Comparison of ENCODE assay signal across 8 cellular contexts in genomic region chr1:227437495-227438008, GRCh38.
A peak's percentile ranks its signal among the peaks of the same experiment; 100 is the strongest.
DNase-seq lines count a peak whose midpoint lies in the region; ATAC-seq and TF ChIP-seq lines count a peak whose summit lies in the region.

No MANE protein-coding gene starts in this region.

- no peak overlapping the region for H3K27ac Mint-ChIP-seq in activated CD8-positive, alpha-beta memory T cell treated with anti-CD3 and anti-CD28 coated beads, Interleukin-2, amount 10 ng/mL, durations not matched to agents 7 days and 5 days

- H3K9me3 ChIP-seq in Karpas-422 (ENCODE audit: low read length) = no peaks in the 10 kb centered on the region

- no peak overlapping the region for H3K9ac ChIP-seq in Karpas-422 (ENCODE audit: low read length)

- TF ChIP-seq CTCF in fibroblast of villous mesenchyme (IDR thresholded peaks at IDR 0.05; ENCODE audit: insufficient read depth, low read depth, low read length) = peak; percentile 40

- no peaks in the 10 kb centered on the region for H4K20me1 ChIP-seq in Karpas-422 (ENCODE audit: insufficient read depth, low read depth, low read length)

- H3K27me3 ChIP-seq in Karpas-422 (ENCODE audit: low read length) = no peaks in the 10 kb centered on the region

- H3K27me3 Mint-ChIP-seq in activated CD8-positive, alpha-beta memory T cell treated with anti-CD3 and anti-CD28 coated beads, Interleukin-2, amount 10 ng/mL, durations not matched to agents 7 days and 5 days = peaks cover 41% of the 10 kb centered on the region

- H3K79me2 ChIP-seq in Karpas-422 (ENCODE audit: low read length) = no peaks in the 10 kb centered on the region

- H3K36me3 Mint-ChIP-seq in activated CD8-positive, alpha-beta memory T cell treated with anti-CD3 and anti-CD28 coated beads, Interleukin-2, amount 10 ng/mL, durations not matched to agents 7 days and 5 days = no peaks in the 10 kb centered on the region

- no peaks in the 10 kb centered on the region for H3K4me1 Mint-ChIP-seq in activated CD8-positive, alpha-beta memory T cell treated with anti-CD3 and anti-CD28 coated beads, Interleukin-2, amount 10 ng/mL, durations not matched to agents 7 days and 5 days

- no peaks in the 10 kb centered on the region for H3K9me3 Mint-ChIP-seq in activated CD8-positive, alpha-beta memory T cell treated with anti-CD3 and anti-CD28 coated beads, Interleukin-2, amount 10 ng/mL, durations not matched to agents 7 days and 5 days (ENCODE audit: low read depth)

- CTCF ChIA-PET in activated CD8-positive, alpha-beta memory T cell treated with anti-CD3 and anti-CD28 coated beads, Interleukin-2, amount 10 ng/mL, durations not matched to agents 7 days and 5 days (lab: Charles Lee) = no interaction called here

- H3K4me3 ChIP-seq in Karpas-422 (ENCODE audit: low read length) (no peak overlapping the region), fibroblast of villous mesenchyme (ENCODE audit: low read depth, low read length) (peak overlapping the region; percentile 50)

- peak; percentile 83 for DNase-seq in DMS 273 (lab: John Stamatoyannopoulos, UW; ENCODE audit: unreplicated experiment)
- DNase-seq in Karpas-422 = peak; percentile 62
- peak; percentile 79 for DNase-seq in SK-MEL-5 (ENCODE audit: low read depth, low spot score)
- peak; percentile 70 for DNase-seq in fibroblast of villous mesenchyme (ENCODE audit: low read depth)
- DNase-seq in pons (ENCODE audit: low spot score) = peak; percentile 79
- DNase-seq in activated CD8-positive, alpha-beta memory T cell treated with anti-CD3 and anti-CD28 coated beads, Interleukin-2, amount 10 ng/mL, durations not matched to agents 7 days and 5 days = no peak
- DNase-seq in stimulated activated CD4-positive, alpha-beta T cell treated with anti-CD3 and anti-CD28 coated beads, Interleukin-2, amount 100 ng/mL, for 24 hours = no peak
- no peak for DNase-seq in central memory CD4-positive, alpha-beta T cell

- no peak overlapping the region for H2AFZ ChIP-seq in Karpas-422 (ENCODE audit: low read length)

- no peak for ATAC-seq in activated CD8-positive, alpha-beta memory T cell treated with anti-CD3 and anti-CD28 coated beads, Interleukin-2, amount 10 ng/mL, durations not matched to agents 7 days and 5 days

- no peak overlapping the region for H3K4me3 Mint-ChIP-seq in activated CD8-positive, alpha-beta memory T cell treated with anti-CD3 and anti-CD28 coated beads, Interleukin-2, amount 10 ng/mL, durations not matched to agents 7 days and 5 days

- no peak overlapping the region for H3K4me2 ChIP-seq in Karpas-422 (ENCODE audit: low read depth, low read length, poor library complexity, severe bottlenecking)

- H3K36me3 ChIP-seq in Karpas-422 (ENCODE audit: insufficient read depth, low read length) = no peaks in the 10 kb centered on the region

- no peaks in the 10 kb centered on the region for H3K4me1 ChIP-seq in Karpas-422 (ENCODE audit: low read length)

- no peaks in the 10 kb centered on the region for H3K9me2 ChIP-seq in Karpas-422 (replicated peaks; ENCODE audit: insufficient read depth, low read length)

- H3K27ac ChIP-seq in Karpas-422 (ENCODE audit: low read length) = no peak overlapping the region

- in situ Hi-C loops in SK-MEL-5 (cut with HindIII; ENCODE audit: low pct_unique_long_range_greater_than_20kb, low sequenced_read_pairs) = no loop called here

Comparison
In these comparisons a context has a peak if more than half of its experiments do, and no peak if none do; other contexts are left out.
1. DNase-seq: peak in DMS 273 (single experiment), Karpas-422 (single experiment), SK-MEL-5 (single experiment), fibroblast of villous mesenchyme (single experiment) and pons (single experiment); none in activated CD8-positive, alpha-beta memory T cell treated with anti-CD3 and anti-CD28 coated beads, Interleukin-2, amount 10 ng/mL, durations not matched to agents 7 days and 5 days (single experiment), stimulated activated CD4-positive, alpha-beta T cell treated with anti-CD3 and anti-CD28 coated beads, Interleukin-2, amount 100 ng/mL, for 24 hours (0 of 2) and central memory CD4-positive, alpha-beta T cell (single experiment).